ENCODE assay signal across 17 cellular contexts in the genomic region with DNA sequence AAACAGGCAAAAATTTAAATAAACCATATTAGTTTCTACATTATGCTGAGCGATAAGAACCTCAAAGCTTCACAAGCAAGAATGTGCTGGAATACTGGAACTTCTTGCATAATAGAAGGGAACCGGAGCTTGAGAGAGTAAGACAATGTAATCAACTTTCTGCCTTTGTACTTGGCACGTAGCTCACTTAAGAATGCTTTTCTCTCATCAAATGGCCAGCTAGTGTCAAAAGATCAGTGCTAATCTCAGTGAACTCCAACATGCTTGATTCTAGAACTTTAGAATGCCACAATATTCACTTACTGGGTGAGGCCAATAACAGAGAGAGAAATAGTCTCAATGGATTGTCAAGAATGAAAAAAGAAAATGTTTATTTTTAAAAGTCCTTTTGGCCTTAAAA.
"Had no signal": no experiment of that assay in that cellular context is flagged by ENCODE, and none has a peak within 500 bp of the region (broad histone marks: within the 10 kb centered on the region; RNA-seq: fewer than 3 reads in every experiment).

No MANE protein-coding gene starts in this region.

- H3K4me3 ChIP-seq: coronary artery, gastroesophageal sphincter, spleen, transverse colon had no signal

- H3K27me3 ChIP-seq: gastroesophageal sphincter, spleen, transverse colon had no signal

- ATAC-seq: esophagus mucosa; gastroesophageal sphincter; left ventricle myocardium superior; naive thymus-derived CD4-positive, alpha-beta T cell; stimulated activated memory B cell treated with anti-CD40 and anti-IgM and Interleukin-4, amounts not matched to agents 10 μg/mL and 1 μg/mL and 100 μg/mL, for 72 hours had no signal

- H3K4me1 ChIP-seq: gastroesophageal sphincter, spleen, transverse colon had no signal

- H3K36me3 ChIP-seq: gastroesophageal sphincter, spleen, transverse colon had no signal

- DNase-seq: effector CD8-positive, alpha-beta T cell; foreskin fibroblast; glutamatergic neuron; islet precursor cell; left ventricle myocardium superior; naive thymus-derived CD4-positive, alpha-beta T cell; nephron progenitor cell; right cardiac atrium; spleen; stimulated activated CD4-positive, alpha-beta T cell treated with anti-CD3 and anti-CD28 coated beads, Interleukin-15, amount 100 ng/mL, for 24 hours; stimulated activated CD4-positive, alpha-beta T cell treated with anti-CD3 and anti-CD28 coated beads, Interleukin-1b, Interleukin-23, amount 100 ng/mL, for 48 hours; stimulated activated CD4-positive, alpha-beta T cell treated with anti-CD3 and anti-CD28 coated beads, Interleukin-4, amount 100 ng/mL, for 24 hours; transverse colon had no signal

- H3K27ac ChIP-seq: coronary artery, gastroesophageal sphincter, spleen, transverse colon had no signal

- H3K9me3 ChIP-seq: gastroesophageal sphincter, spleen, transverse colon had no signal
